ENCODE assay signal across 8 cellular contexts in genomic region chr1:211829343-211830054, GRCh38. TPM values are rescaled to one million over a fixed set of nuclear protein-coding genes. Genes with fewer than 3 reads are reported as not detected.
A peak's percentile ranks its signal among the peaks of the same experiment; 100 is the strongest.
DNase-seq lines count a peak whose midpoint lies in the region; ATAC-seq and TF ChIP-seq lines count a peak whose summit lies in the region.

No MANE protein-coding gene starts in this region.

- TF ChIP-seq EP300 in upper lobe of left lung (IDR thresholded peaks at IDR 0.05): no peak

- H3K36me3 Mint-ChIP-seq in endothelial cell (ENCODE audit: low read depth, unreplicated experiment): no peaks in the 10 kb centered on the region

- peak overlapping the region; percentile 66 for H3K27ac ChIP-seq in C4-2B
- H3K27ac ChIP-seq in SJSA1: 0 out of 2 replicates have a peak overlapping the region, but pooled peaks have one; percentile 84
- no peak overlapping the region for H3K27ac ChIP-seq in mesodermal cell (ENCODE audit: low read depth, low read length, severe bottlenecking)
- peak overlapping the region; percentile 88 to 99 (median 93) for H3K27ac ChIP-seq in upper lobe of left lung

- H3K4me3 Mint-ChIP-seq in endothelial cell (ENCODE audit: unreplicated experiment): peak overlapping the region; percentile 96

- TF ChIP-seq POLR2A in upper lobe of left lung (IDR thresholded peaks at IDR 0.05): no peak

- TF ChIP-seq CTCF in C4-2B (conservative IDR thresholded peaks at IDR 0.05) (no peak), endothelial cell (IDR thresholded peaks at IDR 0.05; ENCODE audit: unreplicated experiment) (no peak), upper lobe of left lung (IDR thresholded peaks at IDR 0.05) (no peak)

- H3K27ac Mint-ChIP-seq in endothelial cell (ENCODE audit: unreplicated experiment): peak overlapping the region; percentile 67

- H3K27me3 ChIP-seq in SJSA1 (replicated peaks) (no peaks in the 10 kb centered on the region), upper lobe of left lung (no peaks in the 10 kb centered on the region)

- H3K36me3 ChIP-seq in SJSA1: peaks cover 21% of the 10 kb centered on the region
- H3K36me3 ChIP-seq in mesodermal cell (ENCODE audit: control insufficient read depth, insufficient read depth, low read length): peaks cover 2% of the 10 kb centered on the region
- peaks cover 0 to 5% (median 0%) of the 10 kb centered on the region in 4 donors for H3K36me3 ChIP-seq in upper lobe of left lung

- WGBS in mesodermal cell (ENCODE audit: insufficient coverage in 2 of 2), 2 experiments: 3 to 6% methylated on average over 13 to 15 of the region's 22 CpGs
- 34 to 46% methylated on average over 22 of the region's 22 CpGs for WGBS in upper lobe of left lung, 2 donors

- H3K9me3 ChIP-seq in SJSA1 (replicated peaks): no peaks in the 10 kb centered on the region
- no peaks in the 10 kb centered on the region for H3K9me3 ChIP-seq in mesodermal cell (ENCODE audit: control insufficient read depth, low read length)
- H3K9me3 ChIP-seq in upper lobe of left lung: no peaks in the 10 kb centered on the region

- DNase-seq in HK-2 (ENCODE audit: unreplicated experiment) (peak; percentile 27), SJSA1 (ENCODE audit: low read depth in 1 of 2, low spot score in 2 of 2) (peak; percentile 47), endothelial cell (ENCODE audit: low spot score) (peak; percentile 42), upper lobe of left lung (no peak)
- no peak for DNase-seq in stimulated activated CD4-positive, alpha-beta T cell treated with anti-CD3 and anti-CD28 coated beads, Interleukin-4, amount 100 ng/mL, for 24 hours

- H3K27me3 Mint-ChIP-seq in endothelial cell (ENCODE audit: unreplicated experiment): peaks cover 3% of the 10 kb centered on the region

- ATAC-seq in upper lobe of left lung (ENCODE audit: low FRiP score in 2 of 2) (no peak), HG03354 (IDR thresholded peaks at IDR 0.05; ENCODE audit: poor library complexity, severe bottlenecking, unreplicated experiment) (no peak)

- H3K4me3 ChIP-seq in SJSA1 (peak overlapping the region; percentile 89), mesodermal cell (ENCODE audit: extremely low read depth, insufficient read depth, low read length, poor library complexity, severe bottlenecking) (peak overlapping the region; percentile 63), upper lobe of left lung (peak overlapping the region; percentile 57 to 95 (median 88))

- peaks cover 12% of the 10 kb centered on the region for H3K4me1 Mint-ChIP-seq in endothelial cell (ENCODE audit: unreplicated experiment)

- H3K4me1 ChIP-seq in SJSA1 (replicated peaks): peaks cover 10% of the 10 kb centered on the region; the same call in 1 of the 2 replicates
- peaks cover 8% of the 10 kb centered on the region for H3K4me1 ChIP-seq in mesodermal cell (ENCODE audit: control insufficient read depth, insufficient read depth, low read length, poor library complexity, severe bottlenecking)
- peaks cover 8 to 30% (median 25%) of the 10 kb centered on the region in 4 donors for H3K4me1 ChIP-seq in upper lobe of left lung

- no peaks in the 10 kb centered on the region for H3K9me3 Mint-ChIP-seq in endothelial cell (ENCODE audit: unreplicated experiment)

RNA-seq across cellular contexts. Expression of gene LPGAT1, which starts 1.1 kb away (rescaled TPM):
- 55.2 and 80.5 TPM in 2 replicates for total RNA-seq in SJSA1 (2014; rRNA removed; shearing (Covaris generic))
- total RNA-seq in endothelial cell (ENCODE audit: unreplicated experiment) (34.7 TPM), upper lobe of left lung (10 to 100 TPM; 21.0 to 47.8 (median 33.1) TPM)
- polyA plus RNA-seq in mesodermal cell (2013, experiment 1 of 2): 16.1 TPM
- 15.4 TPM for polyA plus RNA-seq in mesodermal cell (2013, experiment 2 of 2)

Comparison
In these comparisons a context has a peak if more than half of its experiments do, and no peak if none do; other contexts are left out.
1. DNase-seq: peak in HK-2 (single experiment), SJSA1 (2 of 2) and endothelial cell (single experiment); none in upper lobe of left lung (0 of 2) and stimulated activated CD4-positive, alpha-beta T cell treated with anti-CD3 and anti-CD28 coated beads, Interleukin-4, amount 100 ng/mL, for 24 hours (single experiment).
2. Peak in every context shown above with its lines, with median percentiles within 50 percentile points of each other: H3K4me3 ChIP-seq.